33 cellular contexts compared by ENCODE assay signal in genomic region chr21:23789864-23790263, GRCh38.
"Had no signal": no experiment of that assay in that cellular context is flagged by ENCODE, and none has a peak within 500 bp of the region (broad histone marks: within the 10 kb centered on the region; RNA-seq: fewer than 3 reads in every experiment).

No MANE protein-coding gene starts in this region.

- H3K9me3 ChIP-seq: adrenal gland, ascending aorta, body of pancreas, breast epithelium had no signal

- H3K27me3 ChIP-seq: adrenal gland, ascending aorta, body of pancreas, brain microvascular endothelial cell, breast epithelium, cardiac muscle cell had no signal

- H3K36me3 ChIP-seq: adrenal gland, ascending aorta, brain microvascular endothelial cell, breast epithelium, cardiac muscle cell had no signal

- H3K4me3 ChIP-seq: adrenal gland, ascending aorta, body of pancreas, breast epithelium, cardiac muscle cell had no signal

- H3K27ac ChIP-seq: adrenal gland, ascending aorta, body of pancreas, brain microvascular endothelial cell, breast epithelium, cardiac muscle cell had no signal

- FAIRE-seq: astrocyte, colon had no signal

- ATAC-seq: activated naive CD4-positive, alpha-beta T cell treated with anti-CD3 and anti-CD28 coated beads, Interleukin-2, amount 50 U/mL, for 72 hours; activated naive CD8-positive, alpha-beta T cell treated with anti-CD3 and anti-CD28 coated beads, Interleukin-2, amount 50 U/mL, for 24 hours; activated T-cell treated with anti-CD3 and anti-CD28 coated beads, Interleukin-2, amount 50 U/mL, for 4 hours; activated T-cell treated with anti-CD3 and anti-CD28 coated beads, Interleukin-2, amount 50 U/mL, for 72 hours; activated T-helper 17 cell treated with anti-CD3 and anti-CD28 coated beads, Interleukin-2, amount 50 U/mL, for 72 hours; body of pancreas had no signal

- DNase-seq: activated effector memory CD4-positive, alpha-beta T cell treated with anti-CD3 and anti-CD28 coated beads, Interleukin-2, amount 50 U/mL, for 16 hours; activated effector memory CD4-positive, alpha-beta T cell treated with Interleukin-2 at 50 U/mL for 16 hours; activated gamma-delta T cell; activated gamma-delta T cell treated with Interleukin-2 at 50 U/mL for 16 hours; activated naive CD4-positive, alpha-beta T cell; activated naive CD4-positive, alpha-beta T cell treated with anti-CD3 and anti-CD28 coated beads for 36 hours; activated naive CD4-positive, alpha-beta T cell treated with anti-CD3 and anti-CD28 coated beads, Interleukin-2, amount 10 ng/mL, durations not matched to agents 7 days and 5 days; activated naive CD4-positive, alpha-beta T cell treated with anti-CD3 and anti-CD28 coated beads, Interleukin-2, amount 50 U/mL, for 16 hours; activated naive CD4-positive, alpha-beta T cell treated with Interleukin-2 at 50 U/mL for 16 hours; activated naive CD8-positive, alpha-beta T cell treated with anti-CD3 and anti-CD28 coated beads for 36 hours; activated naive CD8-positive, alpha-beta T cell treated with anti-CD3 and anti-CD28 coated beads, Interleukin-2, amount 10 ng/mL, durations not matched to agents 7 days and 5 days; activated naive CD8-positive, alpha-beta T cell treated with anti-CD3 and anti-CD28 coated beads, Interleukin-2, amount 50 U/mL, for 24 hours; activated T-cell treated with anti-CD3 and anti-CD28 coated beads, Interleukin-2, amount 50 U/mL, for 24 hours; activated T-cell treated with anti-CD3 and anti-CD28 coated beads, Interleukin-2, amount 50 U/mL, for 4 hours; activated T-cell treated with anti-CD3 and anti-CD28 coated beads, Interleukin-2, amount 50 U/mL, for 48 hours; activated T-cell treated with anti-CD3 and anti-CD28 coated beads, Interleukin-2, amount 50 U/mL, for 72 hours; adrenal gland; amniotic stem cell; amygdala; anterior cingulate cortex; aorta; body of pancreas; brain microvascular endothelial cell; caudate nucleus; central memory CD4-positive, alpha-beta T cell; cerebellar nuclear complex had no signal

- H3K4me1 ChIP-seq: adrenal gland, ascending aorta, body of pancreas, breast epithelium had no signal
